ENCODE assay signal across 8 cellular contexts in genomic region chr18:32469691-32470131, GRCh38. TPM values are rescaled to one million over a fixed set of nuclear protein-coding genes. Genes with fewer than 3 reads are reported as not detected.
DNase-seq lines count a peak whose midpoint lies in the region; ATAC-seq and TF ChIP-seq lines count a peak whose summit lies in the region.

No MANE protein-coding gene starts in this region.

- H3K4me3 ChIP-seq in WERI-Rb-1 (ENCODE audit: low read depth, low read length) (peak overlapping the region; percentile 44), gastroesophageal sphincter (peak overlapping the region; percentile 86 to 87), gastrocnemius medialis (peak overlapping the region; percentile 76 to 84 (median 81))

- 1 to 8% methylated on average over 5 to 6 of the region's 6 CpGs for WGBS in gastroesophageal sphincter (ENCODE audit: low coverage in 1 of 2), 2 donors

- H3K27me3 Mint-ChIP-seq in activated T-cell treated with anti-CD3 and anti-CD28 coated beads, Interleukin-2, amount 50 U/mL, for 24 hours = peaks cover 67% of the 10 kb centered on the region

- H3K9me3 ChIP-seq in WERI-Rb-1 (ENCODE audit: severe bottlenecking) (peaks cover 4% of the 10 kb centered on the region), gastroesophageal sphincter (no peaks in the 10 kb centered on the region), gastrocnemius medialis (no peaks in the 10 kb centered on the region)

- intact Hi-C loops in gastrocnemius medialis (cut with DNase I; ENCODE audit: low total_unique reads) = loop anchor here (2.0 to 5.0 kb wide), 5 partner anchors 78 to 527 kb away; partner anchors contain the start of genes RNF138 and TRAPPC8

- DNase-seq in activated T-cell treated with anti-CD3 and anti-CD28 coated beads, Interleukin-2, amount 50 U/mL, for 24 hours = no peak
- DNase-seq in activated T-cell treated with anti-CD3 and anti-CD28 coated beads, Interleukin-2, amount 50 U/mL, for 48 hours = no peak
- DNase-seq in WERI-Rb-1 (no peak), gastrocnemius medialis (peak in 1 of 2 donors; percentile 4), NCI-H1092 (lab: John Stamatoyannopoulos, UW) (no peak)
- DNase-seq in activated CD4-positive, CD25-positive, alpha-beta regulatory T cell treated with anti-CD3 and anti-CD28 coated beads, Interleukin-2, amount 50 U/mL, for 72 hours = no peak

- H3K36me3 ChIP-seq in WERI-Rb-1 = no peaks in the 10 kb centered on the region
- H3K36me3 ChIP-seq in gastroesophageal sphincter = no peaks in the 10 kb centered on the region
- H3K36me3 ChIP-seq in gastrocnemius medialis = no peaks in the 10 kb centered on the region

- no peak for TF ChIP-seq EP300 in gastroesophageal sphincter (IDR thresholded peaks at IDR 0.05)

- peaks cover 30% of the 10 kb centered on the region for H3K4me1 Mint-ChIP-seq in activated T-cell treated with anti-CD3 and anti-CD28 coated beads, Interleukin-2, amount 50 U/mL, for 24 hours (ENCODE audit: low read depth)

- TF ChIP-seq POLR2A in gastroesophageal sphincter (IDR thresholded peaks at IDR 0.05) = no peak
- no peak for TF ChIP-seq POLR2A in gastrocnemius medialis (IDR thresholded peaks at IDR 0.05)

- H3K27ac ChIP-seq in WERI-Rb-1 = no peak overlapping the region
- H3K27ac ChIP-seq in gastroesophageal sphincter = peak overlapping the region; percentile 65 to 96 (median 92)
- peak overlapping the region; percentile 82 to 92 (median 88) for H3K27ac ChIP-seq in gastrocnemius medialis

- no peaks in the 10 kb centered on the region for H3K9me3 Mint-ChIP-seq in activated T-cell treated with anti-CD3 and anti-CD28 coated beads, Interleukin-2, amount 50 U/mL, for 24 hours

- H3K4me3 Mint-ChIP-seq in activated T-cell treated with anti-CD3 and anti-CD28 coated beads, Interleukin-2, amount 50 U/mL, for 24 hours = peak overlapping the region; percentile 62

- no peak for TF ChIP-seq CTCF in WERI-Rb-1 (IDR thresholded peaks at IDR 0.05; ENCODE audit: low read depth, low read length)
- no peak for TF ChIP-seq CTCF in gastroesophageal sphincter (IDR thresholded peaks at IDR 0.05)
- no peak for TF ChIP-seq CTCF in gastrocnemius medialis (IDR thresholded peaks at IDR 0.05 in 4 of 5, conservative IDR thresholded peaks at IDR 0.05 in 1 of 5)

- H3K27ac Mint-ChIP-seq in activated T-cell treated with anti-CD3 and anti-CD28 coated beads, Interleukin-2, amount 50 U/mL, for 24 hours = no peak overlapping the region

- in situ Hi-C loops in gastrocnemius medialis (cut with MboI; ENCODE audit: low sequenced_read_pairs in 4 of 4) = loop anchor here (5.0 to 10.0 kb wide), 4 partner anchors 182 to 315 kb away; no protein-coding TSS in a partner anchor

- no peak for ATAC-seq in gastroesophageal sphincter
- ATAC-seq in gastrocnemius medialis = peak; percentile 7 to 13
- ATAC-seq in GM19463 (IDR thresholded peaks at IDR 0.05; ENCODE audit: unreplicated experiment) = no peak

- H3K27me3 ChIP-seq in WERI-Rb-1 (ENCODE audit: insufficient read depth, low read depth, severe bottlenecking) (peaks cover 54% of the 10 kb centered on the region), gastroesophageal sphincter (no peaks in the 10 kb centered on the region), gastrocnemius medialis (no peaks in the 10 kb centered on the region)

- H3K36me3 Mint-ChIP-seq in activated T-cell treated with anti-CD3 and anti-CD28 coated beads, Interleukin-2, amount 50 U/mL, for 24 hours (ENCODE audit: low read depth) = no peaks in the 10 kb centered on the region

- H3K4me1 ChIP-seq in gastroesophageal sphincter = peaks cover 0 to 40% (median 3%) of the 10 kb centered on the region in 3 donors
- peaks cover 22 to 36% of the 10 kb centered on the region in 2 donors for H3K4me1 ChIP-seq in gastrocnemius medialis

RNA-seq across cellular contexts. Expression of gene GAREM1, which starts 1.0 kb away (rescaled TPM):
- total RNA-seq in gastroesophageal sphincter (10 to 100 TPM in 3 of 4 donors, 1 to 10 TPM in 1; 8.2 to 16.6 (median 12.3) TPM), gastrocnemius medialis (10 to 100 TPM; 13.4 to 21.9 (median 16.4) TPM)

Comparison
In these comparisons a context has a peak if more than half of its experiments do, and no peak if none do; other contexts are left out.
1. ATAC-seq: peak in gastrocnemius medialis (2 of 2); none in gastroesophageal sphincter (single experiment) and GM19463 (single experiment).
2. Peak in every context shown above with its lines, with median percentiles within 50 percentile points of each other: H3K4me3 ChIP-seq.